In the genomic region with DNA sequence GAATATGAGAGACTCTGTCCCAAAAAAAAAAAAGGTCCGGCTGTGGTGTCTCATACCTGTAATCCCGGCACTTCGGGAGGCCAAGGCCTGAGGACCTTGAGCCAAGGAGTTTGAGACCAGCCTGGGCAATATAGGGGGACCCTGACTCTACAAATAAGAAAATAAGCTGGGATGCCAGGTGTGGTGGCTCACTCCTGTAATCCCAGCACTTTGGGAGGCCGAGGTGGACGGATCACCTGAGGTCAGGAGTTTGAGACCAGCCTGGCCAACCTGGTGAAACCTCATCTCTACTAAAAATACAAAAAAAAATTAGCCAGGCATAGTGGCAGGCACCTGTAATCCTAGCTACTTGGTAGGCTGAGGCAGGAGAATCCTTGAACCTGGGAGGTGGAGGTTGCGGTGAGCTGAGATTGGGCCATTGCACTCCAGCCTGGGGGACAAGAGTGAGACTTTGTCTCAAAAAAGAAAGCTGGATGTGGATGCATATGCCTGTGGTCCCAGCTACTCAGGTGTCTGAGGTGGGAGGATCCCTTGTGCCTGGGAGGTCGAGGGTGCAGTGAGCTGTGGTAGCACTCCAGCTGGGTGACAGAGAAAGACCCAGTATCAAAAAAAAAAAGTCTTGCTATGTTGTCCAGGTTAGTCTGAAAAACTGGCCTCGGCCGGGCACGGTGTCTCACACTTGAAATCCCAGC, we compare ENCODE assay signal across 8 cellular contexts. TPM values are rescaled to one million over a fixed set of nuclear protein-coding genes. Genes with fewer than 3 reads are reported as not detected.
DNase-seq lines count a peak whose midpoint lies in the region; ATAC-seq, FAIRE-seq and TF ChIP-seq lines count a peak whose summit lies in the region.
"Not testable (repeated sequence)": the region's sequence is repeated elsewhere in the genome, so short reads cannot be mapped to it uniquely, and the experiment has no call there.

No MANE protein-coding gene starts in this region.

- peaks cover 61% of the 10 kb centered on the region for H3F3A ChIP-seq in GM23338 (replicated peaks; ENCODE audit: low read depth)

- TF ChIP-seq RAD21 in A549 (conservative IDR thresholded peaks at IDR 0.05 in 1 of 2, IDR thresholded peaks at IDR 0.05 in 1 of 2): not testable (repeated sequence)

- not testable (repeated sequence) for H2AFZ ChIP-seq in GM23338

- H3K4me2 ChIP-seq in A549, GM23338: not testable (repeated sequence)

- POLR2A ChIA-PET in A549 (lab: Yijun Ruan, JAX): interaction anchor here (0.7 to 1.0 kb wide), 2 partner anchors 44 to 80 kb away, joined by 3 read pairs; partner anchors contain the start of gene H2AZ2

- CTCF ChIA-PET in A549 (lab: Yijun Ruan, JAX): interaction anchor here (0.6 to 4.3 kb wide), 4 partner anchors 12 to 106 kb away, joined by 3 to 16 read pairs (median 4); partner anchors contain the start of gene H2AZ2

- not testable (repeated sequence) for TF ChIP-seq CTCF in A549 (IDR thresholded peaks at IDR 0.05); GM23338 (conservative IDR thresholded peaks at IDR 0.05; ENCODE audit: low read depth in 2 of 2); NB4 (IDR thresholded peaks at IDR 0.05; ENCODE audit: low read depth, low read length)

- intact Hi-C loops in left colon (cut with DNase I, micrococcal nuclease): not testable (repeated sequence)

- FAIRE-seq in A549 (lab: Jason Lieb, UNC); GM12891 (lab: Jason Lieb, UNC): not testable (repeated sequence)

- peaks cover 62% of the 10 kb centered on the region for H3K36me3 Mint-ChIP-seq in GM23338 (ENCODE audit: low read depth)
- H3K36me3 Mint-ChIP-seq in activated naive CD8-positive, alpha-beta T cell treated with anti-CD3 and anti-CD28 coated beads for 36 hours: peaks cover 36% of the 10 kb centered on the region

- H3K79me2 ChIP-seq in GM23338 (replicated peaks; ENCODE audit: insufficient read depth): peaks cover 19% of the 10 kb centered on the region

- H3K9me2 ChIP-seq in GM23338 (ENCODE audit: insufficient read depth): not testable (repeated sequence)

- not testable (repeated sequence) for H3K27me3 ChIP-seq in GM23338 (ENCODE audit: insufficient read depth)

- TF ChIP-seq EP300 in A549 (IDR thresholded peaks at IDR 0.05): not testable (repeated sequence)

- H3K4me1 Mint-ChIP-seq in GM23338: peaks cover 12% of the 10 kb centered on the region; the same call in 2 of the 3 replicates
- peaks cover 21% of the 10 kb centered on the region for H3K4me1 Mint-ChIP-seq in activated naive CD8-positive, alpha-beta T cell treated with anti-CD3 and anti-CD28 coated beads for 36 hours

- not testable (repeated sequence) for H3K4me3 Mint-ChIP-seq in GM23338; activated naive CD8-positive, alpha-beta T cell treated with anti-CD3 and anti-CD28 coated beads for 36 hours

- H4K20me1 ChIP-seq in GM23338 (replicated peaks; ENCODE audit: insufficient read depth): peaks cover 38% of the 10 kb centered on the region

- H3K27ac ChIP-seq in A549: not testable (repeated sequence)
- H3K27ac ChIP-seq in GM23338 (ENCODE audit: low read depth): peak overlapping the region; percentile 90

- H3K27me3 Mint-ChIP-seq in GM23338 (ENCODE audit: insufficient read depth, low read depth, poor library complexity): peaks cover 33% of the 10 kb centered on the region
- H3K27me3 Mint-ChIP-seq in activated naive CD8-positive, alpha-beta T cell treated with anti-CD3 and anti-CD28 coated beads for 36 hours: not testable (repeated sequence)

- TF ChIP-seq POLR2A in A549 (IDR thresholded peaks at IDR 0.05; ENCODE audit: low read length); GM12891 (IDR thresholded peaks at IDR 0.05; ENCODE audit: low read depth, low read length): not testable (repeated sequence)
- peak; percentile 6 for TF ChIP-seq POLR2A in NB4 (IDR thresholded peaks at IDR 0.05; ENCODE audit: extremely low read depth, insufficient read length)

- H3K4me1 ChIP-seq in A549: peaks cover 20% of the 10 kb centered on the region
- not testable (repeated sequence) for H3K4me1 ChIP-seq in GM23338 (ENCODE audit: insufficient read depth)

- H3K36me3 ChIP-seq in GM23338 (ENCODE audit: insufficient read depth): peaks cover 45% of the 10 kb centered on the region

- ATAC-seq in A549 (peak in 1 of 2 experiments; percentile 2; a peak in 2 of 6 replicates), GM23338 (peak; percentile 15), SK-N-SH treated with all-trans-retinoic acid at 6 μM for 48 hours (peak; percentile 2), left colon (peak; percentile 16)

- H3K27ac Mint-ChIP-seq in GM23338: 0 out of 2 replicates have a peak overlapping the region, but pooled peaks have one; percentile 77
- peak overlapping the region; percentile 58 for H3K27ac Mint-ChIP-seq in activated naive CD8-positive, alpha-beta T cell treated with anti-CD3 and anti-CD28 coated beads for 36 hours

- not testable (repeated sequence) for H3K9me3 Mint-ChIP-seq in GM23338; activated naive CD8-positive, alpha-beta T cell treated with anti-CD3 and anti-CD28 coated beads for 36 hours

- DNase-seq in A549 (ENCODE audit: low read depth in 1 of 2, low spot score in 1 of 2); GM12891 (ENCODE audit: insufficient read length, low spot score); GM23338 (ENCODE audit: low spot score); activated naive CD8-positive, alpha-beta T cell treated with anti-CD3 and anti-CD28 coated beads for 36 hours; left colon: not testable (repeated sequence)
- peak; percentile 54 for DNase-seq in NB4 (ENCODE audit: low read depth)
- peak; percentile 49 for DNase-seq in stimulated activated CD8-positive, alpha-beta memory T cell treated with anti-CD3 and anti-CD28 coated beads, Interleukin-4, amount 100 ng/mL, for 48 hours

- H3K9me3 ChIP-seq in A549: not testable (repeated sequence)

- H3K4me3 ChIP-seq in A549; GM23338; NB4 (ENCODE audit: low read depth, low read length): not testable (repeated sequence)

- 90% methylated on average over 10 of the region's 10 CpGs for WGBS in A549 (ENCODE audit: missing lambda C conversion rate)

TF ChIP-seq in GM12891, 5 proteins besides CTCF, POLR2A, EP300 and RAD21:
- peak; percentile 61 for TF ChIP-seq POLR2AphosphoS5 (IDR thresholded peaks at IDR 0.05; ENCODE audit: low read depth, low read length)
TF ChIP-seq in GM12891: peak in this region for 1; not testable (repeated sequence) for 4.

TF ChIP-seq in GM23338, 12 proteins besides CTCF, POLR2A, EP300 and RAD21:
- TF ChIP-seq POLR2AphosphoS5 (IDR thresholded peaks at IDR 0.05; ENCODE audit: low read depth): peak; percentile 58

RNA-seq across cellular contexts. Expression of gene PPIA, which starts 7.5 kb away (rescaled TPM):
- polyA plus RNA-seq in A549 (2011; rRNA removed) (5,366 and 6,016 TPM in 2 replicates), A549 (2017; fragmentation: RNase III; extraction: RNeasy Plus Mini Kit Qiagen cat#74134 plus additional on column Dnase treatment) (6,452 to 7,028 TPM (median 6,488 TPM) in 3 replicates), GM23338 (2016; fragmentation: Nextera tagmentation; extraction: Ambion mirVana) (6,375 and 6,524 TPM in 2 replicates)
- 6,087 and 6,712 TPM in 2 replicates for polyA plus RNA-seq in A549 (2012; cell fraction: cytosol; rRNA removed)
- polyA plus RNA-seq in A549 (2012; cell fraction: nucleus; rRNA removed): 2,383 and 3,176 TPM in 2 replicates
- polyA minus RNA-seq in A549 (2011; rRNA and poly(A)+ RNA removed): 753 and 870 TPM in 2 replicates
- 3,026 TPM for polyA plus RNA-seq in GM12891 (2012; ENCODE audit: low read depth, missing spikeins)
- total RNA-seq in GM23338 (2014; rRNA removed; shearing (Covaris generic)): 4,367 and 4,717 TPM in 2 replicates
- total RNA-seq in activated naive CD8-positive, alpha-beta T cell treated with anti-CD3 and anti-CD28 coated beads for 36 hours: 1,000 to 10,000 TPM; 3,010 to 3,071 TPM
- total RNA-seq in left colon: 1,000 to 10,000 TPM; 1,049 to 1,320 TPM

RNA-seq across cellular contexts. Expression of gene H2AZ2, which starts 43.9 kb away (rescaled TPM):
- polyA plus RNA-seq in A549 (2011; rRNA removed) (239 and 262 TPM in 2 replicates), A549 (2017; fragmentation: RNase III; extraction: RNeasy Plus Mini Kit Qiagen cat#74134 plus additional on column Dnase treatment) (236 to 244 TPM (median 241 TPM) in 3 replicates), GM23338 (2016; fragmentation: Nextera tagmentation; extraction: Ambion mirVana) (388 and 390 TPM in 2 replicates)
- polyA plus RNA-seq in A549 (2012; cell fraction: cytosol; rRNA removed): 402 and 450 TPM in 2 replicates
- polyA plus RNA-seq in A549 (2012; cell fraction: nucleus; rRNA removed): 123 and 134 TPM in 2 replicates
- polyA minus RNA-seq in A549 (2011; rRNA and poly(A)+ RNA removed): 117 and 130 TPM in 2 replicates
- 136 TPM for polyA plus RNA-seq in GM12891 (2012; ENCODE audit: low read depth, missing spikeins)
- 215 and 219 TPM in 2 replicates for total RNA-seq in GM23338 (2014; rRNA removed; shearing (Covaris generic))
- 100 to 1,000 TPM; 291 to 305 TPM for total RNA-seq in activated naive CD8-positive, alpha-beta T cell treated with anti-CD3 and anti-CD28 coated beads for 36 hours
- total RNA-seq in left colon: 100 to 1,000 TPM; 126 to 147 TPM

RNA-seq across cellular contexts. Expression of gene ZMIZ2, which starts 55.3 kb away (rescaled TPM):
- 4.3 and 6.9 TPM in 2 replicates for polyA plus RNA-seq in A549 (2011; rRNA removed)
- 8.1 and 11.7 TPM in 2 replicates for polyA plus RNA-seq in A549 (2012; cell fraction: cytosol; rRNA removed)
- 68.0 and 69.2 TPM in 2 replicates for polyA plus RNA-seq in A549 (2012; cell fraction: nucleus; rRNA removed)
- polyA plus RNA-seq in A549 (2017; fragmentation: RNase III; extraction: RNeasy Plus Mini Kit Qiagen cat#74134 plus additional on column Dnase treatment): 21.7 to 24.5 TPM (median 23.9 TPM) in 3 replicates
- 12.2 and 15.3 TPM in 2 replicates for polyA minus RNA-seq in A549 (2011; rRNA and poly(A)+ RNA removed)
- 67.6 TPM for polyA plus RNA-seq in GM12891 (2012; ENCODE audit: low read depth, missing spikeins)
- total RNA-seq in GM23338 (2014; rRNA removed; shearing (Covaris generic)): 30.4 and 46.1 TPM in 2 replicates
- polyA plus RNA-seq in GM23338 (2016; fragmentation: Nextera tagmentation; extraction: Ambion mirVana): 15.2 and 15.5 TPM in 2 replicates
- 100 to 1,000 TPM; 116 to 122 TPM for total RNA-seq in activated naive CD8-positive, alpha-beta T cell treated with anti-CD3 and anti-CD28 coated beads for 36 hours
- 10 to 100 TPM; 67.1 to 83.3 TPM for total RNA-seq in left colon
